8 cellular contexts compared by ENCODE assay signal in the genomic region with DNA sequence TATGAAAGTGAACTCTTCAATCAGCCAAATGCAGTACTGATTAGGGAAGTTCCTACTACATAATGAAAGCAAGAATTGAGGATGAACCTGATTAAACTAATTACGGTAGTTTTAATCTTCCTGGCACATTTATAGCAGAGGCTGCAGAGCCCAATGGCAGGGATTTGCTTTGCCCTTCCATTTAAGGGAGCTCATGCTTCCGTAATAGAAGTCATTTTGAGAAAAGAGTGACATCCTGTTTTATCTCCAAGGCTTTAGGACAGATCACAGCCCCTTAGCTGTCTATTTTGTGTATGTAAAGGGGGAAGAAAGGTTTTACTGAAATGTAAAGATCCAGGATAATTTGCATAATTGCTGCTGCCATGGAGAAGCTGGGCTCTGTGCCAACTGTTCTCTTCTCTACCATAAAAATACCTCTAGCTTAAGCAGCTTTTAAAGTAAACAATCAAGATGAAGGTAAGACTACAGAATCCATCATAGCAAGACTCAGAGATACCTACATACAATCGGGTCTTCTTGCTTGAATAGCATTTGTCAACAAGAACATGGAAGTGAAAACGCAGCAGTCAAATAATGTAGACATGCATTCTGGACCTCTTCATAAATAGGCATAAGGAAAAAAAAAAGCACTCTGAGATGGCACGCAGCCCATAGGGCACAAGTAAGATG.
DNase-seq lines count a peak whose midpoint lies in the region; ATAC-seq and TF ChIP-seq lines count a peak whose summit lies in the region.

No MANE protein-coding gene starts in this region.

- TF ChIP-seq EP300 in upper lobe of left lung (IDR thresholded peaks at IDR 0.05) = no peak

- H3K9me3 ChIP-seq in right cardiac atrium (ENCODE audit: control insufficient read depth, low read length) (no peaks in the 10 kb centered on the region), upper lobe of left lung (no peaks in the 10 kb centered on the region)

- H3K36me3 Mint-ChIP-seq in activated CD4-positive, alpha-beta T cell treated with anti-CD3 and anti-CD28 coated beads, Interleukin-2, amount 10 ng/mL, durations not matched to agents 7 days and 5 days (ENCODE audit: low read depth) = peaks cover 2% of the 10 kb centered on the region

- 41% methylated on average over 5 of the region's 5 CpGs for WGBS in right cardiac atrium
- WGBS in upper lobe of left lung, 2 donors = 57 to 66% methylated on average over 5 of the region's 5 CpGs

- peak; percentile 64 for DNase-seq in GM12865 (ENCODE audit: low read depth)
- DNase-seq in LNCaP clone FGC (ENCODE audit: low read depth) = peak; percentile 78
- peak; percentile 9 for DNase-seq in RPMI7951 (ENCODE audit: low read depth)
- no peak for DNase-seq in right cardiac atrium
- no peak for DNase-seq in ureter (ENCODE audit: low spot score)
- DNase-seq in upper lobe of left lung = no peak
- no peak for DNase-seq in activated CD4-positive, alpha-beta T cell treated with anti-CD3 and anti-CD28 coated beads, Interleukin-2, amount 10 ng/mL, durations not matched to agents 7 days and 5 days
- no peak for DNase-seq in UCSD-AML1 (lab: John Stamatoyannopoulos, UW; ENCODE audit: unreplicated experiment)

- H3K4me1 ChIP-seq in right cardiac atrium (ENCODE audit: control insufficient read depth, insufficient read depth, low read length) (peaks cover 5% of the 10 kb centered on the region), upper lobe of left lung (peaks cover 6 to 16% (median 14%) of the 10 kb centered on the region in 4 donors)

- H3K27ac ChIP-seq in right cardiac atrium (ENCODE audit: low read length) = no peak overlapping the region
- no peak overlapping the region for H3K27ac ChIP-seq in upper lobe of left lung

- no peak overlapping the region for H3K27ac Mint-ChIP-seq in activated CD4-positive, alpha-beta T cell treated with anti-CD3 and anti-CD28 coated beads, Interleukin-2, amount 10 ng/mL, durations not matched to agents 7 days and 5 days

- no peaks in the 10 kb centered on the region for H3K36me3 ChIP-seq in upper lobe of left lung

- TF ChIP-seq CTCF in GM12865 (IDR thresholded peaks at IDR 0.05; ENCODE audit: insufficient read depth, low read depth, low read length, missing control alignments) = no peak
- TF ChIP-seq CTCF in LNCaP clone FGC (IDR thresholded peaks at IDR 0.05; ENCODE audit: control insufficient read depth, extremely low read depth, insufficient read depth) = no peak
- no peak for TF ChIP-seq CTCF in upper lobe of left lung (IDR thresholded peaks at IDR 0.05)

- peaks cover 18% of the 10 kb centered on the region for H3K4me1 Mint-ChIP-seq in activated CD4-positive, alpha-beta T cell treated with anti-CD3 and anti-CD28 coated beads, Interleukin-2, amount 10 ng/mL, durations not matched to agents 7 days and 5 days

- no peak for TF ChIP-seq POLR2A in upper lobe of left lung (IDR thresholded peaks at IDR 0.05)

- H3K4me3 Mint-ChIP-seq in activated CD4-positive, alpha-beta T cell treated with anti-CD3 and anti-CD28 coated beads, Interleukin-2, amount 10 ng/mL, durations not matched to agents 7 days and 5 days = no peak overlapping the region

- POLR2A ChIA-PET in activated CD4-positive, alpha-beta T cell treated with anti-CD3 and anti-CD28 coated beads, Interleukin-2, amount 10 ng/mL, durations not matched to agents 7 days and 5 days (lab: Charles Lee) = no interaction called here

- H3K27me3 ChIP-seq in right cardiac atrium (ENCODE audit: control insufficient read depth, insufficient read depth) (no peaks in the 10 kb centered on the region), upper lobe of left lung (no peaks in the 10 kb centered on the region)

- H3K4me3 ChIP-seq in GM12865 (ENCODE audit: low read depth, low read length) (peak overlapping the region; percentile 35), LNCaP clone FGC (ENCODE audit: low read depth, low read length) (peak overlapping the region; percentile 2; the same call in 1 of the 2 replicates), right cardiac atrium (ENCODE audit: low read length) (peak overlapping the region; percentile 39), upper lobe of left lung (no peak overlapping the region)

- no peaks in the 10 kb centered on the region for H3K9me3 Mint-ChIP-seq in activated CD4-positive, alpha-beta T cell treated with anti-CD3 and anti-CD28 coated beads, Interleukin-2, amount 10 ng/mL, durations not matched to agents 7 days and 5 days

- CTCF ChIA-PET in activated CD4-positive, alpha-beta T cell treated with anti-CD3 and anti-CD28 coated beads, Interleukin-2, amount 10 ng/mL, durations not matched to agents 7 days and 5 days (lab: Charles Lee) = interaction anchor here (1.3 kb wide), 1 partner anchor 9 kb away, joined by 4 read pairs; no protein-coding TSS in a partner anchor

- no peaks in the 10 kb centered on the region for H3K27me3 Mint-ChIP-seq in activated CD4-positive, alpha-beta T cell treated with anti-CD3 and anti-CD28 coated beads, Interleukin-2, amount 10 ng/mL, durations not matched to agents 7 days and 5 days

- intact Hi-C loops in right cardiac atrium (cut with DNase I) = loop anchor here in 1 of 4 donors (10.0 kb wide), 1 partner anchor 175 kb away; the partner anchor contains the start of gene RUSC1

- ATAC-seq in right cardiac atrium (peak; percentile 56 to 63), upper lobe of left lung (ENCODE audit: low FRiP score in 2 of 2) (no peak)

Comparison
In these comparisons a context has a peak if more than half of its experiments do, and no peak if none do; other contexts are left out.
1. DNase-seq: peak in GM12865 (single experiment), LNCaP clone FGC (single experiment) and RPMI7951 (single experiment); none in right cardiac atrium (0 of 3), ureter (single experiment), upper lobe of left lung (0 of 2), activated CD4-positive, alpha-beta T cell treated with anti-CD3 and anti-CD28 coated beads, Interleukin-2, amount 10 ng/mL, durations not matched to agents 7 days and 5 days (single experiment) and UCSD-AML1 (single experiment).
2. H3K4me3 ChIP-seq: peak in GM12865 (single experiment), LNCaP clone FGC (single experiment) and right cardiac atrium (single experiment); none in upper lobe of left lung (0 of 4).
3. ATAC-seq: peak in right cardiac atrium (2 of 2); none in upper lobe of left lung (0 of 2).